19 cellular contexts compared by ENCODE assay signal in genomic region chr12:132171293-132171967, GRCh38.
"Had no signal": no experiment of that assay in that cellular context is flagged by ENCODE, and none has a peak within 500 bp of the region (broad histone marks: within the 10 kb centered on the region; RNA-seq: fewer than 3 reads in every experiment).

No MANE protein-coding gene starts in this region.

- H3K36me3 Mint-ChIP-seq: naive thymus-derived CD8-positive, alpha-beta T cell; T-cell had no signal

- H3K4me1 ChIP-seq: parathyroid adenoma, sigmoid colon, upper lobe of left lung had no signal

- H3K9me3 ChIP-seq: sigmoid colon, thoracic aorta, upper lobe of left lung had no signal

- H3K4me3 ChIP-seq: coronary artery, sigmoid colon, thoracic aorta, upper lobe of left lung had no signal

- DNase-seq: activated B cell treated with CpG ODN at 0.5 μM for 24 hours; activated CD4-positive, alpha-beta memory T cell treated with anti-CD3 and anti-CD28 coated beads, Interleukin-2, amount 10 ng/mL, durations not matched to agents 7 days and 5 days; activated CD4-positive, alpha-beta T cell treated with anti-CD3 and anti-CD28 coated beads for 48 hours; activated naive CD4-positive, alpha-beta T cell treated with anti-CD3 and anti-CD28 coated beads for 36 hours; activated T-cell treated with anti-CD3 and anti-CD28 coated beads, Interleukin-2, amount 50 U/mL, for 4 hours; brain microvascular endothelial cell; erythroblast; foreskin melanocyte; kidney glomerular epithelial cell; mesendoderm; sigmoid colon; stimulated activated naive B cell treated with anti-CD40 and anti-IgM and Interleukin-4, amounts not matched to agents 10 μg/mL and 1 μg/mL and 100 μg/mL, for 72 hours; T-cell had no signal

- H3K27ac Mint-ChIP-seq: activated B cell treated with CpG ODN at 0.5 μM for 24 hours; activated CD4-positive, alpha-beta memory T cell treated with anti-CD3 and anti-CD28 coated beads, Interleukin-2, amount 10 ng/mL, durations not matched to agents 7 days and 5 days; activated naive CD4-positive, alpha-beta T cell treated with anti-CD3 and anti-CD28 coated beads for 36 hours; naive thymus-derived CD8-positive, alpha-beta T cell; stimulated activated naive B cell treated with anti-CD40 and anti-IgM and Interleukin-4, amounts not matched to agents 10 μg/mL and 1 μg/mL and 100 μg/mL, for 72 hours; T-cell had no signal

- H3K36me3 ChIP-seq: brain microvascular endothelial cell, sigmoid colon, thoracic aorta, upper lobe of left lung had no signal

- ATAC-seq: activated T-cell treated with anti-CD3 and anti-CD28 coated beads, Interleukin-2, amount 50 U/mL, for 4 hours; naive thymus-derived CD8-positive, alpha-beta T cell; stimulated activated naive B cell treated with anti-CD40 and anti-IgM and Interleukin-4, amounts not matched to agents 10 μg/mL and 1 μg/mL and 100 μg/mL, for 72 hours; T-cell had no signal

- H3K9me3 Mint-ChIP-seq: activated B cell treated with CpG ODN at 0.5 μM for 24 hours; activated naive CD4-positive, alpha-beta T cell treated with anti-CD3 and anti-CD28 coated beads for 36 hours; activated T-cell treated with anti-CD3 and anti-CD28 coated beads, Interleukin-2, amount 50 U/mL, for 4 hours; central memory CD8-positive, alpha-beta T cell had no signal

- H3K27ac ChIP-seq: brain microvascular endothelial cell, coronary artery, parathyroid adenoma, sigmoid colon, thoracic aorta, upper lobe of left lung had no signal

- H3K4me3 Mint-ChIP-seq: activated B cell treated with CpG ODN at 0.5 μM for 24 hours; activated CD4-positive, alpha-beta memory T cell treated with anti-CD3 and anti-CD28 coated beads, Interleukin-2, amount 10 ng/mL, durations not matched to agents 7 days and 5 days; activated naive CD4-positive, alpha-beta T cell treated with anti-CD3 and anti-CD28 coated beads for 36 hours; activated T-cell treated with anti-CD3 and anti-CD28 coated beads, Interleukin-2, amount 50 U/mL, for 4 hours; central memory CD8-positive, alpha-beta T cell; naive thymus-derived CD8-positive, alpha-beta T cell; stimulated activated naive B cell treated with anti-CD40 and anti-IgM and Interleukin-4, amounts not matched to agents 10 μg/mL and 1 μg/mL and 100 μg/mL, for 72 hours had no signal
